In the genomic region with DNA sequence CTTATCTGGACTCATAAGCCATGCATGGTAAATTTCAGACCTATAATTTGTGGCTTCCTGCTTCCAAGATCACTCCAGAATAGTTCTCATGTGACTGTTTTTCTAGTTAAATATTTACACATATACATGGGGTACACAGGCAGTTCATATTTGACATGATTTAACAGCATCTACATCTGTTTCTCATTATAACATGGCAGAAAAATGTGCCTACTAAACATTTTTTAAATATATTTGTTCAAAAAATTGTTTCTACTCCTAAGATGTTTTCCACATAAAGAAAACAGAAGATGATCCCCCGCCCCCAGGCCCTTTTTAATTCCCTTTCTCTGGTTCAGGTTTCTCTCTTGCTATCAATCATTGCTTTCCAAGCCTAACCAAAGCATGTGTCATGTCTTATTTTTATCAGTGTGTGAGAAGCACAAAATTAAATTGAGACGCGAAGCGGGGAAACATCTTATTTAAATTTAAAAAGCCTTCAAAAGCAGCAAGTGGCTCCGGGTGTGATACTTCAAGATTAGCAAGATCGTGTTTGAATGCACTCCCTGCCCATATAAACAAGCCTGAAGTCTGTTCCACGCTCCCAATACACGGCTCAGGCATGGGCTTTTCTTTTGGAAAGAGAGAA, we compare ENCODE assay signal across 14 cellular contexts. TPM values are rescaled to one million over a fixed set of nuclear protein-coding genes. Genes with fewer than 3 reads are reported as not detected.
DNase-seq lines count a peak whose midpoint lies in the region; ATAC-seq, FAIRE-seq and TF ChIP-seq lines count a peak whose summit lies in the region.
"Had no signal": no experiment of that assay in that cellular context is flagged by ENCODE, and none has a peak within 500 bp of the region (broad histone marks: within the 10 kb centered on the region; RNA-seq: fewer than 3 reads in every experiment).

No MANE protein-coding gene starts in this region.

- H3K4me3 ChIP-seq in AG10803 (ENCODE audit: low read length) (peak overlapping the region; percentile 35), GM23338 (no peak overlapping the region)
- H3K4me3 ChIP-seq: right atrium auricular region, tibial artery had no signal

- no peaks in the 10 kb centered on the region for H3K79me2 ChIP-seq in GM23338 (replicated peaks; ENCODE audit: insufficient read depth)

- H3K4me1 Mint-ChIP-seq in GM23338, result no peaks in the 10 kb centered on the region
- H3K4me1 Mint-ChIP-seq: activated naive CD4-positive, alpha-beta T cell treated with anti-CD3 and anti-CD28 coated beads, Interleukin-2, amount 10 ng/mL, durations not matched to agents 7 days and 5 days had no signal

- no peaks in the 10 kb centered on the region for H3K27me3 ChIP-seq in GM23338 (ENCODE audit: insufficient read depth)
- H3K27me3 ChIP-seq: right atrium auricular region, tibial artery had no signal

- H3K27ac ChIP-seq in GM23338 (ENCODE audit: low read depth), result no peak overlapping the region
- H3K27ac ChIP-seq: right atrium auricular region, tibial artery had no signal

- H3K4me1 ChIP-seq in GM23338 (ENCODE audit: insufficient read depth), result no peaks in the 10 kb centered on the region
- H3K4me1 ChIP-seq: right atrium auricular region had no signal

- TF ChIP-seq CTCF in AG10803 (conservative IDR thresholded peaks at IDR 0.05; ENCODE audit: low read length), result no peak
- TF ChIP-seq CTCF in GM23338 (conservative IDR thresholded peaks at IDR 0.05; ENCODE audit: low read depth in 2 of 2), result no peak

- intact Hi-C loops in left colon (cut with DNase I, micrococcal nuclease), result no loop called here

- FAIRE-seq in RCC 7860 (lab: Jason Lieb, UNC), result peak; percentile 90

- no peak for ATAC-seq in GM23338
- ATAC-seq in left colon, result peak; percentile 59
- no peak for ATAC-seq in GM19035 (IDR thresholded peaks at IDR 0.05; ENCODE audit: unreplicated experiment)

- H3F3A ChIP-seq in GM23338 (replicated peaks; ENCODE audit: low read depth), result no peaks in the 10 kb centered on the region

- H3K9me3 Mint-ChIP-seq in GM23338, result no peaks in the 10 kb centered on the region
- H3K9me3 Mint-ChIP-seq: activated naive CD4-positive, alpha-beta T cell treated with anti-CD3 and anti-CD28 coated beads, Interleukin-2, amount 10 ng/mL, durations not matched to agents 7 days and 5 days had no signal

- no peaks in the 10 kb centered on the region for H3K36me3 Mint-ChIP-seq in GM23338 (ENCODE audit: low read depth)
- H3K36me3 Mint-ChIP-seq: activated naive CD4-positive, alpha-beta T cell treated with anti-CD3 and anti-CD28 coated beads, Interleukin-2, amount 10 ng/mL, durations not matched to agents 7 days and 5 days had no signal

- H3K9me2 ChIP-seq in GM23338 (ENCODE audit: insufficient read depth), result no peaks in the 10 kb centered on the region

- H3K4me2 ChIP-seq in GM23338, result no peak overlapping the region

- H3K36me3 ChIP-seq in GM23338 (ENCODE audit: insufficient read depth), result no peaks in the 10 kb centered on the region
- H3K36me3 ChIP-seq: right atrium auricular region, tibial artery had no signal

- H2AFZ ChIP-seq in GM23338, result peak overlapping the region; percentile 84

- H3K27ac Mint-ChIP-seq in GM23338, result no peak overlapping the region
- H3K27ac Mint-ChIP-seq: activated naive CD4-positive, alpha-beta T cell treated with anti-CD3 and anti-CD28 coated beads, Interleukin-2, amount 10 ng/mL, durations not matched to agents 7 days and 5 days had no signal

- H4K20me1 ChIP-seq in GM23338 (replicated peaks; ENCODE audit: insufficient read depth), result no peaks in the 10 kb centered on the region

- H3K4me3 Mint-ChIP-seq in GM23338, result no peak overlapping the region
- H3K4me3 Mint-ChIP-seq: activated naive CD4-positive, alpha-beta T cell treated with anti-CD3 and anti-CD28 coated beads, Interleukin-2, amount 10 ng/mL, durations not matched to agents 7 days and 5 days had no signal

- DNase-seq in AG10803 (ENCODE audit: low read depth) (peak; percentile 91), GM23338 (ENCODE audit: low spot score) (no peak), RCC 7860 (ENCODE audit: low spot score) (peak; percentile 70), left colon (no peak), NK-92 (lab: John Stamatoyannopoulos, UW; ENCODE audit: unreplicated experiment) (no peak), NOMO-1 (lab: John Stamatoyannopoulos, UW; ENCODE audit: unreplicated experiment in 2 of 2) (no peak), UCSD-AML1 (lab: John Stamatoyannopoulos, UW; ENCODE audit: unreplicated experiment) (no peak)
- DNase-seq: activated naive CD4-positive, alpha-beta T cell treated with anti-CD3 and anti-CD28 coated beads, Interleukin-2, amount 10 ng/mL, durations not matched to agents 7 days and 5 days; DMS79 treated with DMSO at 0.1 percent for 48 hours; hippocampal formation; T-helper 2 cell; tibial artery had no signal

- H3K27me3 Mint-ChIP-seq in GM23338 (ENCODE audit: insufficient read depth, low read depth, poor library complexity), result peaks cover 3% of the 10 kb centered on the region
- H3K27me3 Mint-ChIP-seq: activated naive CD4-positive, alpha-beta T cell treated with anti-CD3 and anti-CD28 coated beads, Interleukin-2, amount 10 ng/mL, durations not matched to agents 7 days and 5 days had no signal

TF ChIP-seq in GM23338, 12 proteins besides CTCF, POLR2A, EP300 and RAD21:
- TF ChIP-seq ZNF331 (CRISPR knock-in tag; IDR thresholded peaks at IDR 0.05; ENCODE audit: low read depth) (no peak), JUNB (IDR thresholded peaks at IDR 0.05; ENCODE audit: unreplicated experiment) (no peak), ZNF462 (CRISPR knock-in tag; IDR thresholded peaks at IDR 0.05) (no peak), NANOG (IDR thresholded peaks at IDR 0.05; ENCODE audit: borderline replicate concordance) (no peak), STAT1 (IDR thresholded peaks at IDR 0.05; ENCODE audit: unreplicated experiment) (no peak)

RNA-seq across cellular contexts. Expression of gene IPCEF1, which starts 37.3 kb away (rescaled TPM):
- total RNA-seq in GM23338 (2014; rRNA removed; shearing (Covaris generic)), result 0.27 and 1.8 TPM in 2 replicates
- 0.15 and 0.37 TPM in 2 replicates for polyA plus RNA-seq in GM23338 (2016; fragmentation: Nextera tagmentation; extraction: Ambion mirVana)
- 1 to 10 TPM; 1.2 to 1.8 TPM for total RNA-seq in left colon

Comparison
In these comparisons a context has a peak if more than half of its experiments do, and no peak if none do; other contexts are left out.
1. DNase-seq: peak in AG10803 (single experiment) and RCC 7860 (single experiment); none in GM23338 (single experiment), left colon (0 of 2), NK-92 (single experiment), NOMO-1 (0 of 2) and UCSD-AML1 (single experiment).